10 cellular contexts compared by ENCODE assay signal in genomic region chr16:89404561-89404960, GRCh38.
DNase-seq lines count a peak whose midpoint lies in the region; ATAC-seq, FAIRE-seq and TF ChIP-seq lines count a peak whose summit lies in the region.
"Had no signal": no experiment of that assay in that cellular context is flagged by ENCODE, and none has a peak within 500 bp of the region (broad histone marks: within the 10 kb centered on the region; RNA-seq: fewer than 3 reads in every experiment).

No MANE protein-coding gene starts in this region.

- no peaks in the 10 kb centered on the region for H3K9me3 Mint-ChIP-seq in Caco-2 (ENCODE audit: unreplicated experiment)
- H3K9me3 Mint-ChIP-seq in activated naive CD8-positive, alpha-beta T cell treated with anti-CD3 and anti-CD28 coated beads, Interleukin-2, amount 10 ng/mL, durations not matched to agents 7 days and 5 days: no peaks in the 10 kb centered on the region

- H3K4me1 Mint-ChIP-seq in Caco-2 (ENCODE audit: low read depth, unreplicated experiment): peaks cover 61% of the 10 kb centered on the region
- H3K4me1 Mint-ChIP-seq in activated naive CD8-positive, alpha-beta T cell treated with anti-CD3 and anti-CD28 coated beads, Interleukin-2, amount 10 ng/mL, durations not matched to agents 7 days and 5 days: peaks cover 67% of the 10 kb centered on the region

- no peak for TF ChIP-seq RAD21 in A549 (conservative IDR thresholded peaks at IDR 0.05 in 1 of 2, IDR thresholded peaks at IDR 0.05 in 1 of 2)

- intact Hi-C loops in Caco-2 (cut with micrococcal nuclease; ENCODE audit: unreplicated experiment): loop anchor here (10.0 kb wide), 1 partner anchor 100 kb away; the partner anchor contains the start of gene SPG7

- H3K4me1 ChIP-seq in A549 (peaks cover 46% of the 10 kb centered on the region), Caco-2 (peaks cover 64% of the 10 kb centered on the region), keratinocyte (ENCODE audit: control insufficient read depth, extremely low read depth, insufficient read depth, low read length) (peaks cover 38% of the 10 kb centered on the region)

- H3K9me3 ChIP-seq in A549 (no peaks in the 10 kb centered on the region), Caco-2 (no peaks in the 10 kb centered on the region), keratinocyte (ENCODE audit: control insufficient read depth, low read depth, low read length) (no peaks in the 10 kb centered on the region)

- no peak overlapping the region for H3K9ac ChIP-seq in keratinocyte (ENCODE audit: control insufficient read depth, extremely low read depth, insufficient read depth, low read length)

- BruUV-seq in Caco-2 (replicated peaks; lab: Mats Ljungman, UMichigan): no TSS peak

- H3K79me2 ChIP-seq in keratinocyte (ENCODE audit: control insufficient read depth, insufficient read depth, low read length): peaks cover 93% of the 10 kb centered on the region

- POLR2A ChIA-PET in A549 (lab: Yijun Ruan, JAX) (interaction anchor here (0.6 to 0.7 kb wide), 2 partner anchors 9 to 128 kb away, joined by 4 to 8 read pairs; no protein-coding TSS in a partner anchor), Caco-2 (lab: Charles Lee) (no interaction called here)
- POLR2A ChIA-PET in activated naive CD8-positive, alpha-beta T cell treated with anti-CD3 and anti-CD28 coated beads, Interleukin-2, amount 10 ng/mL, durations not matched to agents 7 days and 5 days (lab: Charles Lee): interaction anchor here (0.6 to 1.4 kb wide), 3 partner anchors 40 to 132 kb away, joined by 3 to 7 read pairs (median 3); no protein-coding TSS in a partner anchor

- peak overlapping the region; percentile 26 for H3K4me3 Mint-ChIP-seq in Caco-2 (ENCODE audit: unreplicated experiment)
- H3K4me3 Mint-ChIP-seq in activated naive CD8-positive, alpha-beta T cell treated with anti-CD3 and anti-CD28 coated beads, Interleukin-2, amount 10 ng/mL, durations not matched to agents 7 days and 5 days: no peak overlapping the region

- peaks cover 10% of the 10 kb centered on the region for H3K9me1 ChIP-seq in keratinocyte (ENCODE audit: control insufficient read depth, extremely low read depth, insufficient read depth, low read length)

- no peak overlapping the region for H3K4me3 ChIP-seq in A549
- H3K4me3 ChIP-seq in Caco-2 (ENCODE audit: low read depth, low read length): no peak overlapping the region
- H3K4me3 ChIP-seq in keratinocyte (ENCODE audit: control insufficient read depth in 2 of 3, extremely low read depth in 1 of 3, insufficient read depth in 2 of 3, low read depth in 1 of 3, low read length in 3 of 3): no peak overlapping the region

- ATAC-seq in A549 (no peak), HG02981 (IDR thresholded peaks at IDR 0.05; ENCODE audit: unreplicated experiment) (no peak)
- ATAC-seq in activated naive CD8-positive, alpha-beta T cell treated with anti-CD3 and anti-CD28 coated beads, Interleukin-2, amount 10 ng/mL, durations not matched to agents 7 days and 5 days (ENCODE audit: low read depth): no peak

- no peaks in the 10 kb centered on the region for H3K36me3 ChIP-seq in Caco-2 (ENCODE audit: control insufficient read depth, insufficient read depth, low read length)
- H3K36me3 ChIP-seq in keratinocyte (ENCODE audit: control insufficient read depth in 2 of 2, extremely low read depth in 1 of 2, insufficient read depth in 2 of 2, low read length in 2 of 2): no peaks in the 10 kb centered on the region

- H2AFZ ChIP-seq in keratinocyte (ENCODE audit: control insufficient read depth, low read length): no peak overlapping the region

- dilution Hi-C loops in keratinocyte (cut with MboI; ENCODE audit: extremely low pct_ligation_motif_present, low sequenced_read_pairs): no loop called here

- H3K27me3 ChIP-seq in Caco-2 (replicated peaks; ENCODE audit: control insufficient read depth, insufficient read depth, low read length) (no peaks in the 10 kb centered on the region), keratinocyte (ENCODE audit: control insufficient read depth, extremely low read depth, insufficient read depth, low read length) (no peaks in the 10 kb centered on the region)

- 87% methylated on average over 8 of the region's 8 CpGs for WGBS in A549 (ENCODE audit: missing lambda C conversion rate)

- no peaks in the 10 kb centered on the region for H3K27me3 Mint-ChIP-seq in Caco-2 (ENCODE audit: insufficient read depth, unreplicated experiment)
- no peaks in the 10 kb centered on the region for H3K27me3 Mint-ChIP-seq in activated naive CD8-positive, alpha-beta T cell treated with anti-CD3 and anti-CD28 coated beads, Interleukin-2, amount 10 ng/mL, durations not matched to agents 7 days and 5 days

- H4K20me1 ChIP-seq in keratinocyte (ENCODE audit: control insufficient read depth, extremely low read depth, insufficient read depth, low read length): peaks cover 71% of the 10 kb centered on the region

- TF ChIP-seq EP300 in A549 (IDR thresholded peaks at IDR 0.05): no peak

- H3K27ac ChIP-seq in A549 (no peak overlapping the region), keratinocyte (ENCODE audit: control insufficient read depth, insufficient read depth, low read length) (peak overlapping the region; percentile 29)

- no peak for FAIRE-seq in A549 (lab: Jason Lieb, UNC)
- peak; percentile 77 for FAIRE-seq in keratinocyte (lab: Jason Lieb, UNC)

- H3K27ac Mint-ChIP-seq in Caco-2 (ENCODE audit: unreplicated experiment): peak overlapping the region; percentile 81
- peak overlapping the region; percentile 12 for H3K27ac Mint-ChIP-seq in activated naive CD8-positive, alpha-beta T cell treated with anti-CD3 and anti-CD28 coated beads, Interleukin-2, amount 10 ng/mL, durations not matched to agents 7 days and 5 days

- CTCF ChIA-PET in A549 (lab: Yijun Ruan, JAX): interaction anchor here (1.4 kb wide), 1 partner anchor 32 kb away, joined by 3 read pairs; no protein-coding TSS in a partner anchor
- CTCF ChIA-PET in Caco-2 (lab: Charles Lee): interaction anchor here (0.7 kb wide), 1 partner anchor 60 kb away, joined by 5 read pairs; no protein-coding TSS in a partner anchor

- no peak overlapping the region for H3K4me2 ChIP-seq in A549
- H3K4me2 ChIP-seq in keratinocyte (ENCODE audit: control insufficient read depth, extremely low read depth, insufficient read depth, low read depth, low read length): peak overlapping the region; percentile 57

- no peak for TF ChIP-seq CTCF in A549 (IDR thresholded peaks at IDR 0.05)
- TF ChIP-seq CTCF in Caco-2 (IDR thresholded peaks at IDR 0.05; ENCODE audit: insufficient read depth in 1 of 2, low read depth in 1 of 2, low read length in 1 of 2, severe bottlenecking in 1 of 2, unreplicated experiment in 1 of 2): no peak
- TF ChIP-seq CTCF in keratinocyte (optimal IDR thresholded peaks at IDR 0.05 in 1 of 3, IDR thresholded peaks at IDR 0.05 in 1 of 3, conservative IDR thresholded peaks at IDR 0.05 in 1 of 3; ENCODE audit: extremely low read depth in 1 of 3, insufficient read depth in 2 of 3, low read length in 3 of 3): no peak

- peaks cover 84% of the 10 kb centered on the region for H3K36me3 Mint-ChIP-seq in Caco-2 (ENCODE audit: insufficient read depth, unreplicated experiment)
- peaks cover 3% of the 10 kb centered on the region for H3K36me3 Mint-ChIP-seq in activated naive CD8-positive, alpha-beta T cell treated with anti-CD3 and anti-CD28 coated beads, Interleukin-2, amount 10 ng/mL, durations not matched to agents 7 days and 5 days

- DNase-seq in A549 (ENCODE audit: low read depth in 1 of 2, low spot score in 1 of 2) (no peak), Caco-2 (no peak), keratinocyte (ENCODE audit: low read depth, low spot score) (no peak), DMS114 treated with DMSO at 0.1 percent for 48 hours (lab: John Stamatoyannopoulos, UW; ENCODE audit: unreplicated experiment) (no peak), NCI-H1436 (lab: John Stamatoyannopoulos, UW) (no peak), NCI-H187 (lab: John Stamatoyannopoulos, UW) (no peak)
- no peak for DNase-seq in activated naive CD8-positive, alpha-beta T cell treated with anti-CD3 and anti-CD28 coated beads, Interleukin-2, amount 10 ng/mL, durations not matched to agents 7 days and 5 days
- DNase-seq: anterior cingulate cortex; stimulated activated CD4-positive, alpha-beta T cell treated with anti-CD3 and anti-CD28 coated beads, Interleukin-4, amount 100 ng/mL, for 1 hour had no signal

- no peak for TF ChIP-seq POLR2A in A549 (IDR thresholded peaks at IDR 0.05; ENCODE audit: low read length)

TF ChIP-seq in A549, 52 proteins besides CTCF, POLR2A, EP300 and RAD21:
- TF ChIP-seq HDAC2 (IDR thresholded peaks at IDR 0.05): no peak
- TF ChIP-seq MAX (IDR thresholded peaks at IDR 0.05): peak; percentile 16; the same call in 1 of the 2 replicates
TF ChIP-seq in A549: peak in this region for 1.
